ENCODE assay signal across 23 cellular contexts in the genomic region with DNA sequence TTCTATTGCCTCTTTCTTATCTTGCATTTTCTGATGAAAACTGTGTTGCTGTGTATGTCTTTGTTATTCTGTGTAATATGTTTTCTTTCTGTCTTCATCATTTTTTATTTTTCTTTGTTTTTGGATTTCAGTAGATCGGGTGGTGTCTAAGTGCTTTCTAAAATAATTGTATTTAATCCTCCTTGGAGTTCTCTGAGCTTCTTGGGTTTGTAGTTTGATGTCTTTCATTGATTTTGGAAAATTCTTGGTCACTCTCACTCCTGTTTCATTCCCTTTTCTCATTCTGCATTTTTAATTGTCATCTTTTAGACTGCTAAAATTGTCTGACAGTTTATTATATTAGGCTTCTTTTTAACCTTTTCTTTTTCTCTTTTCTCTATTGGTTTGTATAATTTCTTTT.
"Had no signal": no experiment of that assay in that cellular context is flagged by ENCODE, and none has a peak within 500 bp of the region (broad histone marks: within the 10 kb centered on the region; RNA-seq: fewer than 3 reads in every experiment).

No MANE protein-coding gene starts in this region.

- H3K36me3 ChIP-seq: colonic mucosa, esophagus muscularis mucosa, esophagus squamous epithelium, gastrocnemius medialis, gastroesophageal sphincter, heart left ventricle, heart right ventricle had no signal

- H3K4me1 ChIP-seq: colonic mucosa, esophagus muscularis mucosa, esophagus squamous epithelium, foreskin keratinocyte, gastrocnemius medialis, gastroesophageal sphincter, heart left ventricle, heart right ventricle had no signal

- DNase-seq: colonic mucosa; cortex of kidney; dermis blood vessel endothelial cell; dorsolateral prefrontal cortex; effector CD4-positive, alpha-beta T cell; effector CD8-positive, alpha-beta T cell; effector memory CD4-positive, alpha-beta T cell; effector memory CD8-positive, alpha-beta T cell; endodermal cell; erythroblast; esophagus squamous epithelium; foreskin fibroblast; foreskin melanocyte; gastrocnemius medialis; glutamatergic neuron; head of caudate nucleus; heart left ventricle; heart right ventricle had no signal

- H3K9me3 ChIP-seq: colonic mucosa, esophagus muscularis mucosa, esophagus squamous epithelium, gastrocnemius medialis had no signal

- H3K27ac ChIP-seq: colonic mucosa, coronary artery, dorsolateral prefrontal cortex, epithelial cell of prostate, esophagus muscularis mucosa, esophagus squamous epithelium, foreskin keratinocyte, gastrocnemius medialis, gastroesophageal sphincter, heart left ventricle, heart right ventricle had no signal

- H3K4me3 ChIP-seq: colonic mucosa, coronary artery, dorsolateral prefrontal cortex, esophagus muscularis mucosa, esophagus squamous epithelium, gastrocnemius medialis, gastroesophageal sphincter, heart left ventricle, heart right ventricle had no signal
